8 cellular contexts compared by ENCODE assay signal in the genomic region with DNA sequence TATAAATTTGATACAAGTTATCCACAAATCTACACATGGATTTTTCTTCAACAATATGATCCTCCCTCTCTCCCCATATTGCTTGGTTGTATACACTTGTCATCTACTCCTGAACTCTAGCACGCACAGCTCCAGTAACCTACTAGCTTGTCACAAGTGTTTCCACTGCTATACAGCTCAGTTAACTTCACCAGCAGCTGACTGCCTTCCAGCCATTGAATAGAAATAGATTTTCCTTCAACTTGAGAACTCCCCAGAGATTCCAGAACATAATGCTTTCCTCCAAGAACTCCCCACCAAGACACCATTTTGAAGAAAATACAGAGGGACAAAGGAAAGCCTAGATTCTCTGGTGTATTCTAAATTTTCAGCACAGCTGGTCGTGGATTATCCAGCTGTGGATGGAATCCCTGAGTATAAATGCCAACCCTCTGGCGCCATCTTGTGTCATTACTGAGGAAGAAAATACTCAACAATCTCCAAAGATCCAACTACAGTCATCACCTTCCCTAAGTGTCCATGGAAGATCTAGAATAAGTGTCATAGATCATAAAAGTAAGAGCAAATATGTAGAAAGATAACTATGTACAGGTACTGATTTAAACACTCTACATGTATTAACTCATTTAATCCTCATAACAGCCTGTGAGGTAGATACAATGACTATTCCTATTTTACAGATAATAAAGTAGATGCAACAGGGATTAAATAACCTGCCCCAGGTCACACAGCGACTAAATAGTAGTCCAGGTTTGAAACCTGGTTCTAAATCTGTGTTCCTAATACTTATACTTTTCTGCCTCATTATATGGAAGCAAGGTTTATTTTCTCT.
DNase-seq lines count a peak whose midpoint lies in the region; ATAC-seq, FAIRE-seq and TF ChIP-seq lines count a peak whose summit lies in the region.

No MANE protein-coding gene starts in this region.

- no peak overlapping the region for H3K4me3 Mint-ChIP-seq in activated naive CD8-positive, alpha-beta T cell treated with anti-CD3 and anti-CD28 coated beads, Interleukin-2, amount 50 U/mL, for 24 hours

- H3K27me3 Mint-ChIP-seq in activated naive CD8-positive, alpha-beta T cell treated with anti-CD3 and anti-CD28 coated beads, Interleukin-2, amount 50 U/mL, for 24 hours = no peaks in the 10 kb centered on the region

- no peaks in the 10 kb centered on the region for H3K9me3 Mint-ChIP-seq in activated naive CD8-positive, alpha-beta T cell treated with anti-CD3 and anti-CD28 coated beads, Interleukin-2, amount 50 U/mL, for 24 hours

- H3K4me1 ChIP-seq in left ventricle myocardium inferior = no peaks in the 10 kb centered on the region

- POLR2A ChIA-PET in AG04450 (lab: Yijun Ruan, JAX) = no interaction called here

- DNase-seq in AG04450 (ENCODE audit: low read depth, low spot score) (peak; percentile 26), GM12892 (ENCODE audit: insufficient read length) (no peak), NCI-H2107 (lab: John Stamatoyannopoulos, UW) (peak; percentile 26), left ventricle myocardium inferior (no peak), retina (peak; percentile 68)
- DNase-seq in activated naive CD8-positive, alpha-beta T cell treated with anti-CD3 and anti-CD28 coated beads, Interleukin-2, amount 50 U/mL, for 24 hours = peak; percentile 8

- no peaks in the 10 kb centered on the region for H3K4me1 Mint-ChIP-seq in activated naive CD8-positive, alpha-beta T cell treated with anti-CD3 and anti-CD28 coated beads, Interleukin-2, amount 50 U/mL, for 24 hours

- ATAC-seq in activated naive CD8-positive, alpha-beta T cell treated with anti-CD3 and anti-CD28 coated beads, Interleukin-2, amount 50 U/mL, for 24 hours = no peak
- ATAC-seq in GM21367 (IDR thresholded peaks at IDR 0.05; ENCODE audit: unreplicated experiment) (no peak), GM21576 (IDR thresholded peaks at IDR 0.05; ENCODE audit: unreplicated experiment) (no peak)

- no peaks in the 10 kb centered on the region for H3K36me3 ChIP-seq in left ventricle myocardium inferior

- CTCF ChIA-PET in AG04450 (lab: Charles Lee) = interaction anchor here (0.6 to 6.5 kb wide), 28 partner anchors 10 to 1007 kb away, joined by 3 to 222 read pairs (median 4); no protein-coding TSS in a partner anchor

- no peaks in the 10 kb centered on the region for H3K36me3 Mint-ChIP-seq in activated naive CD8-positive, alpha-beta T cell treated with anti-CD3 and anti-CD28 coated beads, Interleukin-2, amount 50 U/mL, for 24 hours (ENCODE audit: low read depth)

- no peak overlapping the region for H3K4me3 ChIP-seq in AG04450 (ENCODE audit: low read depth, low read length)
- H3K4me3 ChIP-seq in left ventricle myocardium inferior = no peak overlapping the region

- H3K27ac Mint-ChIP-seq in activated naive CD8-positive, alpha-beta T cell treated with anti-CD3 and anti-CD28 coated beads, Interleukin-2, amount 50 U/mL, for 24 hours = no peak overlapping the region

- H3K27me3 ChIP-seq in AG04450 (ENCODE audit: control insufficient read depth, insufficient read depth, low read length) (no peaks in the 10 kb centered on the region), left ventricle myocardium inferior (ENCODE audit: low read depth) (no peaks in the 10 kb centered on the region)

- peak; percentile 21 for FAIRE-seq in GM12892 (lab: Jason Lieb, UNC)

- H3K27ac ChIP-seq in AG04450 (ENCODE audit: low read depth, low read length) (no peak overlapping the region), left ventricle myocardium inferior (replicated peaks) (no peak overlapping the region)

- TF ChIP-seq CTCF in AG04450 (IDR thresholded peaks at IDR 0.05; ENCODE audit: low read depth, low read length) (peak; percentile 72), left ventricle myocardium inferior (IDR thresholded peaks at IDR 0.05; ENCODE audit: borderline replicate concordance) (peak; percentile 79)

- H3K9me3 ChIP-seq in AG04450 (ENCODE audit: control insufficient read depth, insufficient read depth, low read length) (no peaks in the 10 kb centered on the region), left ventricle myocardium inferior (replicated peaks) (no peaks in the 10 kb centered on the region)

- intact Hi-C loops in left ventricle myocardium inferior (cut with micrococcal nuclease) = loop anchor here (2.0 to 10.0 kb wide), 2 partner anchors 343 to 1001 kb away; no protein-coding TSS in a partner anchor

- no peak for TF ChIP-seq POLR2A in GM12892 (IDR thresholded peaks at IDR 0.05; ENCODE audit: low read depth, low read length)

Comparison
In these comparisons a context has a peak if more than half of its experiments do, and no peak if none do; other contexts are left out.
1. DNase-seq: peak in AG04450 (single experiment), NCI-H2107 (single experiment), activated naive CD8-positive, alpha-beta T cell treated with anti-CD3 and anti-CD28 coated beads, Interleukin-2, amount 50 U/mL, for 24 hours (single experiment) and retina (single experiment); none in GM12892 (single experiment) and left ventricle myocardium inferior (single experiment).